Comparison of ENCODE assay signal across 14 cellular contexts in genomic region chr5:107063511-107063910, GRCh38.
DNase-seq lines count a peak whose midpoint lies in the region; ATAC-seq and TF ChIP-seq lines count a peak whose summit lies in the region.
"Had no signal": no experiment of that assay in that cellular context is flagged by ENCODE, and none has a peak within 500 bp of the region (broad histone marks: within the 10 kb centered on the region; RNA-seq: fewer than 3 reads in every experiment).

No MANE protein-coding gene starts in this region.

- H4K8ac ChIP-seq in IMR-90 (ENCODE audit: low read depth in 2 of 2, low read length in 2 of 2) = no peak overlapping the region

- no peak overlapping the region for H2AK9ac ChIP-seq in IMR-90 (replicated peaks; ENCODE audit: low read depth, low read length, poor library complexity)

- H3K27me3 ChIP-seq in IMR-90 (ENCODE audit: control insufficient read depth, insufficient read depth, low read length) (no peaks in the 10 kb centered on the region), fibroblast of lung (ENCODE audit: control insufficient read depth, insufficient read depth, low read length) (no peaks in the 10 kb centered on the region)

- H2BK15ac ChIP-seq in IMR-90 (ENCODE audit: low read depth, low read length) = no peak overlapping the region

- DNase-seq in IMR-90 = peak; percentile 10
- DNase-seq in amniotic epithelial cell (ENCODE audit: low read depth) = peak; percentile 14
- peak; percentile 3 to 27 for DNase-seq in fibroblast of lung (ENCODE audit: low read depth in 2 of 2)
- peak; percentile 22 for DNase-seq in renal cortical epithelial cell (ENCODE audit: low read depth)
- DNase-seq in left cardiac atrium = no peak
- DNase-seq in erythroblast (lab: John Stamatoyannopoulos, UW) = no peak
- DNase-seq in ureter (ENCODE audit: low spot score) = no peak
- DNase-seq: CD8-positive, alpha-beta T cell; DND-41; NCI-H1436 treated with DMSO at 0.1 percent for 48 hours; NCI-H2081; NCI-H2227 treated with DMSO at 0.1 percent for 48 hours; NCI-H526 had no signal

- H3K4ac ChIP-seq in IMR-90 (ENCODE audit: low read depth, low read length) = no peak overlapping the region

- no peaks in the 10 kb centered on the region for H3K9me3 ChIP-seq in IMR-90 (ENCODE audit: control insufficient read depth, insufficient read depth, low read length)
- H3K9me3 ChIP-seq in fibroblast of lung (ENCODE audit: control insufficient read depth, insufficient read depth, low read depth, low read length) = no peaks in the 10 kb centered on the region

- in situ Hi-C loops in IMR-90 (cut with MboI; ENCODE audit: low sequenced_read_pairs) = no loop called here

- H3K4me3 ChIP-seq in IMR-90 (ENCODE audit: insufficient read depth, low read depth, low read length) (no peak overlapping the region), fibroblast of lung (replicated peaks in 1 of 4; ENCODE audit: control extremely low read depth in 1 of 4, insufficient read depth in 1 of 4, low read depth in 3 of 4, low read length in 4 of 4) (no peak overlapping the region)

- TF ChIP-seq CTCF in IMR-90 (conservative IDR thresholded peaks at IDR 0.05; ENCODE audit: low read depth, low read length) = no peak
- no peak for TF ChIP-seq CTCF in fibroblast of lung (conservative IDR thresholded peaks at IDR 0.05 in 1 of 2, IDR thresholded peaks at IDR 0.05 in 1 of 2; ENCODE audit: low read depth in 1 of 2, low read length in 2 of 2)

- H3K56ac ChIP-seq in IMR-90 (ENCODE audit: extremely low read depth, insufficient read depth, low read length) = no peak overlapping the region

- no peaks in the 10 kb centered on the region for H3K36me3 ChIP-seq in IMR-90 (ENCODE audit: control insufficient read depth, insufficient read depth, low read length)
- H3K36me3 ChIP-seq in fibroblast of lung (ENCODE audit: control insufficient read depth, insufficient read depth, low read length) = no peaks in the 10 kb centered on the region

- H3K27ac ChIP-seq in IMR-90 (ENCODE audit: insufficient read depth, low read length) (no peak overlapping the region), fibroblast of lung (ENCODE audit: insufficient read depth, low read length) (no peak overlapping the region)

- H4K20me1 ChIP-seq in IMR-90 (ENCODE audit: insufficient read depth, low read length) = no peaks in the 10 kb centered on the region
- H4K20me1 ChIP-seq in fibroblast of lung (ENCODE audit: control insufficient read depth, extremely low read depth, insufficient read depth, low read length) = no peaks in the 10 kb centered on the region

- H2AFZ ChIP-seq in IMR-90 (replicated peaks; ENCODE audit: low read length, poor library complexity) (no peak overlapping the region), fibroblast of lung (ENCODE audit: low read length) (no peak overlapping the region)

- H3K14ac ChIP-seq in IMR-90 (replicated peaks; ENCODE audit: low read depth, low read length) = no peak overlapping the region

- no peaks in the 10 kb centered on the region for H3K79me1 ChIP-seq in IMR-90 (ENCODE audit: low read depth in 1 of 2, low read length in 2 of 2)

- no peak overlapping the region for H3K9ac ChIP-seq in IMR-90 (ENCODE audit: low read depth, low read length)
- no peak overlapping the region for H3K9ac ChIP-seq in fibroblast of lung (ENCODE audit: insufficient read depth, low read length)

- H2BK20ac ChIP-seq in IMR-90 (ENCODE audit: low read depth, low read length) = no peak overlapping the region

- POLR2A ChIA-PET in IMR-90 (lab: Charles Lee; ENCODE audit: unreplicated experiment) = no interaction called here

- dilution Hi-C loops in IMR-90 (cut with HindIII; ENCODE audit: low sequenced_read_pairs, unreplicated experiment) = no loop called here

- intact Hi-C loops in IMR-90 (cut with micrococcal nuclease) (no loop called here), left cardiac atrium (cut with DNase I) (loop anchor here in 1 of 2 donors (10.0 kb wide), 1 partner anchor 611 kb away; the partner anchor contains the start of gene EFNA5)

- ATAC-seq in IMR-90 (ENCODE audit: low read depth) (no peak), left cardiac atrium (no peak), GM21367 (IDR thresholded peaks at IDR 0.05; ENCODE audit: unreplicated experiment) (no peak)
- ATAC-seq: CD8-positive, alpha-beta T cell had no signal

- H3K4me2 ChIP-seq in IMR-90 (ENCODE audit: low read depth, low read length) = no peak overlapping the region
- no peak overlapping the region for H3K4me2 ChIP-seq in fibroblast of lung (ENCODE audit: extremely low read depth, insufficient read depth, low read length)

- no peaks in the 10 kb centered on the region for H3K79me2 ChIP-seq in fibroblast of lung (ENCODE audit: control insufficient read depth, insufficient read depth, low read length)

- no peaks in the 10 kb centered on the region for H3K9me1 ChIP-seq in IMR-90 (ENCODE audit: insufficient read depth, low read length)

- BruUV-seq in IMR-90 (replicated peaks; lab: Mats Ljungman, UMichigan) = no TSS peak

- no peak overlapping the region for H2BK5ac ChIP-seq in IMR-90 (ENCODE audit: low read depth, low read length, poor library complexity, severe bottlenecking)

- no peak for TF ChIP-seq POLR2A in IMR-90 (IDR thresholded peaks at IDR 0.05; ENCODE audit: low read depth, low read length)
- TF ChIP-seq POLR2A in erythroblast (IDR thresholded peaks at IDR 0.05; ENCODE audit: low read length) = no peak

- TF ChIP-seq RAD21 in IMR-90 (IDR thresholded peaks at IDR 0.05; ENCODE audit: low read length) = no peak

- H3K18ac ChIP-seq in IMR-90 (ENCODE audit: low read depth, low read length) = no peak overlapping the region

- no peak overlapping the region for H2AK5ac ChIP-seq in IMR-90 (ENCODE audit: low read depth, low read length)

- H3K23ac ChIP-seq in IMR-90 (ENCODE audit: low read depth, low read length) = no peak overlapping the region

- CTCF ChIA-PET in IMR-90 (lab: Yijun Ruan, JAX) = no interaction called here

- H3K4me1 ChIP-seq in IMR-90 (ENCODE audit: control insufficient read depth, insufficient read depth, low read length) (no peaks in the 10 kb centered on the region), fibroblast of lung (ENCODE audit: control insufficient read depth, extremely low read depth, insufficient read depth, low read length) (no peaks in the 10 kb centered on the region)

- H4K91ac ChIP-seq in IMR-90 (ENCODE audit: insufficient read depth, low read depth, low read length) = no peak overlapping the region

- H2BK120ac ChIP-seq in IMR-90 (ENCODE audit: low read depth, low read length) = no peak overlapping the region

- H4K5ac ChIP-seq in IMR-90 (ENCODE audit: low read depth, low read length) = no peak overlapping the region

TF ChIP-seq in IMR-90, 13 proteins besides CTCF, POLR2A, EP300 and RAD21:
- TF ChIP-seq NFE2L2 (IDR thresholded peaks at IDR 0.05; ENCODE audit: low read depth, low read length) (no peak), SMC3 (IDR thresholded peaks at IDR 0.05; ENCODE audit: low read depth, low read length) (no peak), USF2 (IDR thresholded peaks at IDR 0.05; ENCODE audit: low read depth, low read length) (no peak)

Comparison
In these comparisons a context has a peak if more than half of its experiments do, and no peak if none do; other contexts are left out.
1. DNase-seq: peak in IMR-90 (single experiment), amniotic epithelial cell (single experiment), fibroblast of lung (2 of 2) and renal cortical epithelial cell (single experiment); none in left cardiac atrium (single experiment), erythroblast (0 of 2) and ureter (single experiment).